30 cellular contexts compared by ENCODE assay signal in the genomic region with DNA sequence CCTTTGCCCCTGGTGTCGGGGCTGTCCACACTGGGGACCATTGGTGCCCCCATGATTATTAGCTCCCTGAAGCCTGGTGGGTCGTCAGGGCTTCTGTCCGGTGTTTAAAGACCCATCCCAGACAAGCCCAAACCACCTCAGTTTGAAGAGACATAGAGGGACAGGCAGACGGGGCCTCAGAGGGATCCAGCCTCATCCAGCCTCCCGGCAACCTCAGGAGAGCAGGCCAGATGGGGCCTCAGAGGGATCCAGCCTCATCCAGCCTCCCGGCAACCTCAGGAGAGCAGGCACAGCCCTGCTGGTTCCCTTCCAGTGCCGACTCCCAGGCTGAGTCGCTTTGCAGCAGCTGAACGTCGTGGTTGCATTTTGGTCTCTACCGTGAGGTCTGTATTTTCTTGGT. TPM values are rescaled to one million over a fixed set of nuclear protein-coding genes. Genes with fewer than 3 reads are reported as not detected.
"Had no signal": no experiment of that assay in that cellular context is flagged by ENCODE, and none has a peak within 500 bp of the region (broad histone marks: within the 10 kb centered on the region; RNA-seq: fewer than 3 reads in every experiment).

No MANE protein-coding gene starts in this region.

- H3K27ac ChIP-seq: left ventricle myocardium inferior, neural progenitor cell, neutrophil, pancreas, right atrium auricular region, right lobe of liver, suprapubic skin, thoracic aorta, tibial artery, upper lobe of right lung, uterus had no signal

- H3K36me3 ChIP-seq: neural progenitor cell, uterus had no signal

- H2AFZ ChIP-seq: neural progenitor cell had no signal

- H3K4me2 ChIP-seq: neural progenitor cell, smooth muscle cell had no signal

- ATAC-seq: naive thymus-derived CD8-positive, alpha-beta T cell; right lobe of liver; stimulated activated naive B cell treated with anti-CD40 and anti-IgM and Interleukin-4, amounts not matched to agents 10 μg/mL and 1 μg/mL and 100 μg/mL, for 72 hours; upper lobe of right lung had no signal

- H3K9me3 ChIP-seq: left ventricle myocardium inferior, pancreas, right atrium auricular region, right lobe of liver, suprapubic skin, thoracic aorta, tibial artery, upper lobe of right lung, uterus had no signal

- H3K4me3 ChIP-seq: left ventricle myocardium inferior, lung, neural progenitor cell, pancreas, right atrium auricular region, right lobe of liver, smooth muscle cell, suprapubic skin, thoracic aorta, tibial artery, upper lobe of right lung, uterus had no signal

- H3K27me3 ChIP-seq: neural progenitor cell, neutrophil, pancreas, right atrium auricular region, right lobe of liver, suprapubic skin, tibial artery, upper lobe of right lung, uterus had no signal

- DNase-seq: hypothalamus; immature natural killer cell; left ventricle myocardium inferior; naive thymus-derived CD8-positive, alpha-beta T cell; occipital lobe; pancreas; right lobe of liver; stimulated activated CD4-positive, alpha-beta T cell treated with anti-CD3 and anti-CD28 coated beads, Interleukin-12 subunit alpha, Interleukin-12 subunit beta, amount 100 ng/mL, for 4 hours; stimulated activated CD4-positive, alpha-beta T cell treated with anti-CD3 and anti-CD28 coated beads, Interleukin-15, amount 100 ng/mL, for 24 hours; stimulated activated CD4-positive, alpha-beta T cell treated with anti-CD3 and anti-CD28 coated beads, Interleukin-2, amount 100 ng/mL, for 24 hours; stimulated activated CD4-positive, alpha-beta T cell treated with anti-CD3 and anti-CD28 coated beads, Interleukin-4, amount 100 ng/mL, for 1 hour; stimulated activated naive B cell treated with anti-CD40 and anti-IgM and Interleukin-4, amounts not matched to agents 10 μg/mL and 1 μg/mL and 100 μg/mL, for 72 hours; tibial artery; trophoblast cell; upper lobe of right lung; uterus had no signal

- H3K4me1 ChIP-seq: left ventricle myocardium inferior, neural progenitor cell, pancreas, right atrium auricular region, right lobe of liver, suprapubic skin, tibial artery, upper lobe of right lung, uterus had no signal

RNA-seq across cellular contexts. Expression of a gene that starts 45.0 kb away (rescaled TPM):
- total RNA-seq: kidney epithelial cell; left ventricle myocardium inferior; lung; mucosa of gallbladder; naive thymus-derived CD8-positive, alpha-beta T cell; progenitor cell of endocrine pancreas; pulmonary artery endothelial cell; renal cortical epithelial cell; right atrium auricular region; right lobe of liver; skeletal muscle tissue; smooth muscle cell; subcutaneous adipose tissue; thoracic aorta; upper lobe of right lung; uterus had no signal
- polyA plus RNA-seq: immature natural killer cell; lung; naive thymus-derived CD8-positive, alpha-beta T cell; smooth muscle cell had no signal
